8 cellular contexts compared by ENCODE assay signal in genomic region chr9:104746798-104747197, GRCh38. TPM values are rescaled to one million over a fixed set of nuclear protein-coding genes. Genes with fewer than 3 reads are reported as not detected.
DNase-seq lines count a peak whose midpoint lies in the region; ATAC-seq and TF ChIP-seq lines count a peak whose summit lies in the region.

No MANE protein-coding gene starts in this region.

- peaks cover 4 to 16% of the 10 kb centered on the region in 2 donors for H3K4me1 ChIP-seq in thoracic aorta (ENCODE audit: control insufficient read depth in 1 of 2, low read depth in 2 of 2)

- DNase-seq in activated CD8-positive, alpha-beta memory T cell treated with anti-CD3 and anti-CD28 coated beads, Interleukin-2, amount 10 ng/mL, durations not matched to agents 7 days and 5 days: no peak
- DNase-seq in activated CD8-positive, alpha-beta memory T cell treated with anti-CD3 and anti-CD28 coated beads, Interleukin-2, amount 50 U/mL, for 48 hours: no peak
- DNase-seq in activated naive CD4-positive, alpha-beta T cell treated with anti-CD3 and anti-CD28 coated beads, Interleukin-2, amount 50 U/mL, for 72 hours (ENCODE audit: low spot score in 2 of 2): no peak
- DNase-seq in kidney epithelial cell (ENCODE audit: low read depth): no peak
- DNase-seq in thoracic aorta (ENCODE audit: low spot score): no peak
- no peak for DNase-seq in NCI-H510A treated with DMSO at 0.1 percent for 48 hours (lab: John Stamatoyannopoulos, UW)
- no peak for DNase-seq in GM20000 (ENCODE audit: low spot score)
- no peak for DNase-seq in activated CD8-positive, alpha-beta memory T cell treated with anti-CD3 and anti-CD28 coated beads, Interleukin-2, amount 50 U/mL, for 4 hours

- peak overlapping the region in 1 of 2 donors; percentile 92 for H3K27ac ChIP-seq in thoracic aorta

- H3K9me3 ChIP-seq in thoracic aorta: no peaks in the 10 kb centered on the region

- peak overlapping the region; percentile 90 for H3K27ac Mint-ChIP-seq in activated CD8-positive, alpha-beta memory T cell treated with anti-CD3 and anti-CD28 coated beads, Interleukin-2, amount 10 ng/mL, durations not matched to agents 7 days and 5 days
- H3K27ac Mint-ChIP-seq in activated naive CD4-positive, alpha-beta T cell treated with anti-CD3 and anti-CD28 coated beads, Interleukin-2, amount 50 U/mL, for 72 hours: peak overlapping the region; percentile 97 to 99

- peaks cover 21% of the 10 kb centered on the region for H3K4me1 Mint-ChIP-seq in activated CD8-positive, alpha-beta memory T cell treated with anti-CD3 and anti-CD28 coated beads, Interleukin-2, amount 10 ng/mL, durations not matched to agents 7 days and 5 days

- ATAC-seq in activated CD8-positive, alpha-beta memory T cell treated with anti-CD3 and anti-CD28 coated beads, Interleukin-2, amount 10 ng/mL, durations not matched to agents 7 days and 5 days: no peak
- no peak for ATAC-seq in activated naive CD4-positive, alpha-beta T cell treated with anti-CD3 and anti-CD28 coated beads, Interleukin-2, amount 50 U/mL, for 72 hours
- no peak for ATAC-seq in thoracic aorta (ENCODE audit: insufficient number of reproducible peaks, low FRiP score, low read depth)

- no peaks in the 10 kb centered on the region for H3K9me3 Mint-ChIP-seq in activated CD8-positive, alpha-beta memory T cell treated with anti-CD3 and anti-CD28 coated beads, Interleukin-2, amount 10 ng/mL, durations not matched to agents 7 days and 5 days (ENCODE audit: low read depth)
- no peaks in the 10 kb centered on the region for H3K9me3 Mint-ChIP-seq in activated naive CD4-positive, alpha-beta T cell treated with anti-CD3 and anti-CD28 coated beads, Interleukin-2, amount 50 U/mL, for 72 hours

- H3K36me3 ChIP-seq in kidney epithelial cell (ENCODE audit: control insufficient read depth, insufficient read depth, low read length) (no peaks in the 10 kb centered on the region), thoracic aorta (no peaks in the 10 kb centered on the region)

- no peaks in the 10 kb centered on the region for H3K27me3 ChIP-seq in kidney epithelial cell (ENCODE audit: control insufficient read depth, insufficient read depth, low read length)
- H3K27me3 ChIP-seq in thoracic aorta (replicated peaks; ENCODE audit: insufficient read depth): no peaks in the 10 kb centered on the region

- H3K4me3 Mint-ChIP-seq in activated CD8-positive, alpha-beta memory T cell treated with anti-CD3 and anti-CD28 coated beads, Interleukin-2, amount 10 ng/mL, durations not matched to agents 7 days and 5 days: peak overlapping the region; percentile 91

- peaks cover 7% of the 10 kb centered on the region for H3K36me3 Mint-ChIP-seq in activated CD8-positive, alpha-beta memory T cell treated with anti-CD3 and anti-CD28 coated beads, Interleukin-2, amount 10 ng/mL, durations not matched to agents 7 days and 5 days
- H3K36me3 Mint-ChIP-seq in activated naive CD4-positive, alpha-beta T cell treated with anti-CD3 and anti-CD28 coated beads, Interleukin-2, amount 50 U/mL, for 72 hours: peaks cover 14 to 19% of the 10 kb centered on the region in 2 donors

- H3K4me3 ChIP-seq in kidney epithelial cell (ENCODE audit: low read depth, low read length): peak overlapping the region; percentile 82
- H3K4me3 ChIP-seq in thoracic aorta: peak overlapping the region; percentile 97

- CTCF ChIA-PET in activated CD8-positive, alpha-beta memory T cell treated with anti-CD3 and anti-CD28 coated beads, Interleukin-2, amount 10 ng/mL, durations not matched to agents 7 days and 5 days (lab: Charles Lee): interaction anchor here (2.4 to 2.7 kb wide), 2 partner anchors 14 to 17 kb away, joined by 6 to 10 read pairs; partner anchors contain the start of gene NIPSNAP3B

- H3K27me3 Mint-ChIP-seq in activated CD8-positive, alpha-beta memory T cell treated with anti-CD3 and anti-CD28 coated beads, Interleukin-2, amount 10 ng/mL, durations not matched to agents 7 days and 5 days: no peaks in the 10 kb centered on the region

- no peak for TF ChIP-seq CTCF in kidney epithelial cell (IDR thresholded peaks at IDR 0.05; ENCODE audit: insufficient read depth, low read length, poor library complexity, severe bottlenecking)
- TF ChIP-seq CTCF in thoracic aorta (IDR thresholded peaks at IDR 0.05): no peak
- TF ChIP-seq CTCF in GM20000 (IDR thresholded peaks at IDR 0.05; ENCODE audit: extremely low read depth, missing control alignments): no peak

RNA-seq across cellular contexts. Expression of gene NIPSNAP3A, which starts 0.7 kb away (rescaled TPM):
- 10 to 100 TPM; 14.1 to 16.2 TPM for total RNA-seq in activated CD8-positive, alpha-beta memory T cell treated with anti-CD3 and anti-CD28 coated beads, Interleukin-2, amount 10 ng/mL, durations not matched to agents 7 days and 5 days
- 10 to 100 TPM; 15.2 to 17.4 TPM for total RNA-seq in activated naive CD4-positive, alpha-beta T cell treated with anti-CD3 and anti-CD28 coated beads, Interleukin-2, amount 50 U/mL, for 72 hours
- 25.2 and 29.3 TPM in 2 replicates for total RNA-seq in kidney epithelial cell
- 10 to 100 TPM; 19.2 to 42.6 TPM for total RNA-seq in thoracic aorta

RNA-seq across cellular contexts. Expression of gene NIPSNAP3B, which starts 17.1 kb away (rescaled TPM):
- total RNA-seq in activated CD8-positive, alpha-beta memory T cell treated with anti-CD3 and anti-CD28 coated beads, Interleukin-2, amount 10 ng/mL, durations not matched to agents 7 days and 5 days: 1 to 10 TPM in 1 of 2 experiments, under 1 TPM in 1; 0.91 to 1.1 TPM
- 1 to 10 TPM; 1.5 to 1.7 TPM for total RNA-seq in activated naive CD4-positive, alpha-beta T cell treated with anti-CD3 and anti-CD28 coated beads, Interleukin-2, amount 50 U/mL, for 72 hours
- total RNA-seq in kidney epithelial cell (0.27 and 2.3 TPM in 2 replicates), thoracic aorta (1 to 10 TPM; 6.4 to 7.7 TPM)

RNA-seq across cellular contexts. Expression of gene OR13D1, which starts 52.5 kb away (rescaled TPM):
- not detected for total RNA-seq in activated CD8-positive, alpha-beta memory T cell treated with anti-CD3 and anti-CD28 coated beads, Interleukin-2, amount 10 ng/mL, durations not matched to agents 7 days and 5 days
- not detected for total RNA-seq in activated naive CD4-positive, alpha-beta T cell treated with anti-CD3 and anti-CD28 coated beads, Interleukin-2, amount 50 U/mL, for 72 hours
- total RNA-seq in kidney epithelial cell: not detected in 2 replicates
- not detected for total RNA-seq in thoracic aorta
